ENCODE assay signal across 11 cellular contexts in genomic region chr2:74373189-74373588, GRCh38. TPM values are rescaled to one million over a fixed set of nuclear protein-coding genes. Genes with fewer than 3 reads are reported as not detected.
DNase-seq lines count a peak whose midpoint lies in the region; ATAC-seq, FAIRE-seq and TF ChIP-seq lines count a peak whose summit lies in the region.
"Had no signal": no experiment of that assay in that cellular context is flagged by ENCODE, and none has a peak within 500 bp of the region (broad histone marks: within the 10 kb centered on the region; RNA-seq: fewer than 3 reads in every experiment).

No MANE protein-coding gene starts in this region.

- no peak for TF ChIP-seq CTCF in lower lobe of right lung (IDR thresholded peaks at IDR 0.05)
- no peak for TF ChIP-seq CTCF in vagina (IDR thresholded peaks at IDR 0.05)

- H3K27ac ChIP-seq in lower lobe of right lung (no peak overlapping the region), vagina (peak overlapping the region; percentile 42)

- H3K27me3 ChIP-seq in lower lobe of right lung (ENCODE audit: low read depth) (no peaks in the 10 kb centered on the region), vagina (no peaks in the 10 kb centered on the region)

- peaks cover 12% of the 10 kb centered on the region for H3K4me1 Mint-ChIP-seq in dendritic cell treated with granulocyte-macrophage colony-stimulating factor and Interleukin-4, amounts not matched to agents 40 ng/mL and 50 ng/mL, for 4 days (ENCODE audit: low read depth)
- H3K4me1 Mint-ChIP-seq: B cell had no signal

- peaks cover 90% of the 10 kb centered on the region for H3K36me3 Mint-ChIP-seq in dendritic cell treated with granulocyte-macrophage colony-stimulating factor and Interleukin-4, amounts not matched to agents 40 ng/mL and 50 ng/mL, for 4 days (ENCODE audit: low read depth)

- intact Hi-C loops in Right ventricle myocardium inferior (cut with DNase I) (no loop called here), cardiac septum (cut with DNase I) (no loop called here), lower lobe of right lung (cut with DNase I) (no loop called here), vagina (cut with DNase I) (no loop called here)
- intact Hi-C loops in dendritic cell treated with granulocyte-macrophage colony-stimulating factor and Interleukin-4, amounts not matched to agents 40 ng/mL and 50 ng/mL, for 4 days (cut with micrococcal nuclease): no loop called here

- H3K4me3 Mint-ChIP-seq in dendritic cell treated with granulocyte-macrophage colony-stimulating factor and Interleukin-4, amounts not matched to agents 40 ng/mL and 50 ng/mL, for 4 days: no peak overlapping the region
- H3K4me3 Mint-ChIP-seq: B cell had no signal

- no peak for FAIRE-seq in urothelium cell line (lab: Jason Lieb, UNC)
- FAIRE-seq: GM18507 had no signal

- DNase-seq in Right ventricle myocardium inferior (ENCODE audit: missing footprints) (peak; percentile 78), cardiac septum (ENCODE audit: low spot score) (no peak), lower lobe of right lung (peak; percentile 75), vagina (ENCODE audit: extremely low spot score in 2 of 2) (no peak), urothelium cell line (ENCODE audit: low spot score) (no peak), GDM1 (lab: John Stamatoyannopoulos, UW) (no peak), NK-92 (lab: John Stamatoyannopoulos, UW; ENCODE audit: unreplicated experiment) (no peak)
- DNase-seq: SHP77 treated with DMSO at 0.1 percent for 48 hours had no signal

- H3K36me3 ChIP-seq in lower lobe of right lung: peaks cover 75% of the 10 kb centered on the region
- peaks cover 0 to 47% of the 10 kb centered on the region in 2 donors for H3K36me3 ChIP-seq in vagina

- no peak overlapping the region for H3K4me3 ChIP-seq in lower lobe of right lung
- H3K4me3 ChIP-seq in vagina: no peak overlapping the region

- TF ChIP-seq POLR2A in vagina (IDR thresholded peaks at IDR 0.05): no peak

- H3K27ac Mint-ChIP-seq in dendritic cell treated with granulocyte-macrophage colony-stimulating factor and Interleukin-4, amounts not matched to agents 40 ng/mL and 50 ng/mL, for 4 days: peak overlapping the region; percentile 25
- H3K27ac Mint-ChIP-seq: B cell had no signal

- H3K9me3 ChIP-seq in lower lobe of right lung: no peaks in the 10 kb centered on the region
- no peaks in the 10 kb centered on the region for H3K9me3 ChIP-seq in vagina

- H3K9me3 Mint-ChIP-seq in dendritic cell treated with granulocyte-macrophage colony-stimulating factor and Interleukin-4, amounts not matched to agents 40 ng/mL and 50 ng/mL, for 4 days: no peaks in the 10 kb centered on the region

- no peaks in the 10 kb centered on the region for H3K27me3 Mint-ChIP-seq in dendritic cell treated with granulocyte-macrophage colony-stimulating factor and Interleukin-4, amounts not matched to agents 40 ng/mL and 50 ng/mL, for 4 days
- H3K27me3 Mint-ChIP-seq: B cell had no signal

- peak; percentile 63 for ATAC-seq in Right ventricle myocardium inferior
- ATAC-seq in lower lobe of right lung: peak; percentile 78 to 84

- H3K4me1 ChIP-seq in lower lobe of right lung (peaks cover 15% of the 10 kb centered on the region), vagina (peaks cover 31% of the 10 kb centered on the region)

RNA-seq across cellular contexts. Expression of gene DCTN1, which starts 6.9 kb away (rescaled TPM):
- total RNA-seq in Right ventricle myocardium inferior (182 TPM), cardiac septum (233 TPM), lower lobe of right lung (142 TPM), vagina (95.0 TPM)

RNA-seq across cellular contexts. Expression of gene SLC4A5, which starts 30.0 kb away (rescaled TPM):
- total RNA-seq in Right ventricle myocardium inferior (1.1 TPM), cardiac septum (3.6 TPM), lower lobe of right lung (4.2 TPM), vagina (4.4 TPM)

RNA-seq across cellular contexts. Expression of gene C2orf81, which starts 48.2 kb away (rescaled TPM):
- 1.1 TPM for total RNA-seq in Right ventricle myocardium inferior
- total RNA-seq in cardiac septum: 1.1 TPM
- total RNA-seq in lower lobe of right lung: 10.0 TPM
- total RNA-seq in vagina: 2.7 TPM

RNA-seq across cellular contexts. Expression of gene WDR54, which starts 48.3 kb away (rescaled TPM):
- 3.0 TPM for total RNA-seq in Right ventricle myocardium inferior
- total RNA-seq in cardiac septum: 2.6 TPM
- 14.5 TPM for total RNA-seq in lower lobe of right lung
- total RNA-seq in vagina: 8.8 TPM

Comparison
In these comparisons a context has a peak if more than half of its experiments do, and no peak if none do; other contexts are left out.
1. DNase-seq: peak in Right ventricle myocardium inferior (single experiment) and lower lobe of right lung (single experiment); none in cardiac septum (single experiment), vagina (0 of 2), urothelium cell line (single experiment), GDM1 (single experiment) and NK-92 (single experiment).